2 cellular contexts compared by ENCODE assay signal in genomic region chr18:50268022-50268747, GRCh38.
TF ChIP-seq lines count a peak whose summit lies in the region.

No MANE protein-coding gene starts in this region.

TF ChIP-seq in GM12891, 5 proteins besides CTCF, POLR2A, EP300 and RAD21 (continued from another document):
- TF ChIP-seq POLR2AphosphoS5 (IDR thresholded peaks at IDR 0.05; ENCODE audit: low read depth, low read length) = peak; percentile 69
- TF ChIP-seq TAF1 (IDR thresholded peaks at IDR 0.05; ENCODE audit: low read depth, low read length) = no peak
- TF ChIP-seq PAX5 (IDR thresholded peaks at IDR 0.05; ENCODE audit: insufficient read depth, low read length, severe bottlenecking) = no peak

TF ChIP-seq in HCT116, 20 proteins besides CTCF, POLR2A, EP300 and RAD21 (continued from another document):
- TF ChIP-seq ZBTB33 (IDR thresholded peaks at IDR 0.05; ENCODE audit: extremely low read depth, insufficient replicate concordance, low read length) (no peak), EZH2phosphoT487 (IDR thresholded peaks at IDR 0.05; ENCODE audit: borderline replicate concordance) (no peak), SIN3A (IDR thresholded peaks at IDR 0.05; ENCODE audit: low read depth) (no peak), EZH2 (IDR thresholded peaks at IDR 0.05) (no peak), SRF (IDR thresholded peaks at IDR 0.05; ENCODE audit: low read depth) (no peak), ATF3 (IDR thresholded peaks at IDR 0.05) (no peak), FOSL1 (IDR thresholded peaks at IDR 0.05; ENCODE audit: low read depth) (no peak), EGR1 (IDR thresholded peaks at IDR 0.05; ENCODE audit: low read depth) (no peak), YY1 (IDR thresholded peaks at IDR 0.05; ENCODE audit: extremely low read depth, insufficient replicate concordance, low read depth, low read length) (no peak), ZFX (IDR thresholded peaks at IDR 0.05) (no peak), CEBPB (IDR thresholded peaks at IDR 0.05; ENCODE audit: low read depth) (no peak), POLR2AphosphoS5 (IDR thresholded peaks at IDR 0.05; ENCODE audit: low read depth, low read length) (no peak), SP1 (IDR thresholded peaks at IDR 0.05; ENCODE audit: low read depth) (no peak), REST (IDR thresholded peaks at IDR 0.05; ENCODE audit: low read depth) (no peak), ELF1 (IDR thresholded peaks at IDR 0.05; ENCODE audit: borderline replicate concordance, low read depth) (no peak), TCF7L2 (IDR thresholded peaks at IDR 0.05; ENCODE audit: borderline replicate concordance, extremely low read depth, insufficient read depth, insufficient read length) (no peak), CBX3 (IDR thresholded peaks at IDR 0.05; ENCODE audit: low read depth) (no peak), MAX (IDR thresholded peaks at IDR 0.05) (no peak)
